In the genomic region with DNA sequence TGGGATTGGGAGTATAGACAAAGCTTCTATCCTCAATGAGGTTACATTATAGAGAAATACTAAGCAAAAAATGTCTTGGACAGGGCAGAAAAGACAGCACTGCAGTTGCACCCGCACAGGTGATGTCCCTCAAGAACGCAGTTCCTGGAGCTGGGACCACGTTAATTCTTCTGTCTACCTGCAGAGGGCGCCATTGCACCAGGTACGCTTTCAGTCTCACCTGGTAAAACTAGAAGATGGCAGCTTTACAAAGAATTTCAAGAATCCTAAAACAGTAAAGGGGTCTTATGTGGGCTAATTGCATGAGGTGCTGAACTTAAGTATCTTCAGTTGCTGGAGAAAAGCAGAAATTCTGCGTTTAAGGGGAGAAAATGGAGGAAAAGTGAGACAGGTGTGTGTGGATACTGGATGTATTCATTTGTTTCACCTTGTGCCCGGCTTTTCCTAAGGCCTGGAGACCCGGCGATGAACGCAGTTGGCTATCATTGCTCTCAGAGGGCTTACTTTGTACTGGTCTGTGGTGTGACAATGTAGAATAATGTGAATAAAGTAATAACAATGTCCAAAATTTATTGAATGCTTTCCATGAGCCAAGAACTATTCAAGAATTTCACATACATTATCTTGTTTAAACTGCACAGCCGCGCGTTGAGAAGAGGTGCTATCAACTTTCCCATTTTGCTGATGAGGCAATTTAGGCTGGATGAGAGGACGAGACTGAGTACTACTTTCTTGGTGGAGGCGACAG, we compare ENCODE assay signal across 8 cellular contexts.
DNase-seq lines count a peak whose midpoint lies in the region; ATAC-seq and TF ChIP-seq lines count a peak whose summit lies in the region.

No MANE protein-coding gene starts in this region.

- DNase-seq in MCF 10A (ENCODE audit: unreplicated experiment) = peak; percentile 88
- DNase-seq in breast epithelium (ENCODE audit: low spot score in 2 of 2) = no peak
- DNase-seq in H7 = peak; percentile 82
- peak; percentile 22 for DNase-seq in NCI-H1694 (lab: John Stamatoyannopoulos, UW)
- peak; percentile 8 for DNase-seq in adipocyte (ENCODE audit: low read depth)
- no peak for DNase-seq in lower lobe of right lung
- DNase-seq in effector memory CD4-positive, alpha-beta T cell = no peak
- no peak for DNase-seq in uterus

- intact Hi-C loops in MCF 10A (cut with micrococcal nuclease) (loop anchor here (1.0 to 10.0 kb wide), 10 partner anchors 59 to 1129 kb away; no protein-coding TSS in a partner anchor), breast epithelium (cut with DNase I; ENCODE audit: low total_unique reads) (no loop called here), lower lobe of right lung (cut with DNase I) (no loop called here), uterus (cut with DNase I; ENCODE audit: low total_unique reads) (no loop called here)

- H3K4me3 Mint-ChIP-seq in MCF 10A (ENCODE audit: unreplicated experiment) = no peak overlapping the region

- no peak overlapping the region for H3K4me3 ChIP-seq in breast epithelium
- H3K4me3 ChIP-seq in H7 (ENCODE audit: insufficient read depth, low read depth, low read length) = no peak overlapping the region
- no peak overlapping the region for H3K4me3 ChIP-seq in adipocyte (ENCODE audit: low read length)
- H3K4me3 ChIP-seq in lower lobe of right lung = no peak overlapping the region
- no peak overlapping the region for H3K4me3 ChIP-seq in effector memory CD4-positive, alpha-beta T cell (ENCODE audit: insufficient read depth, low read depth, low read length, poor library complexity, severe bottlenecking)
- no peak overlapping the region for H3K4me3 ChIP-seq in uterus

- TF ChIP-seq POLR2A in breast epithelium (IDR thresholded peaks at IDR 0.05) (no peak), uterus (IDR thresholded peaks at IDR 0.05) (no peak)

- BruUV-seq in MCF 10A (replicated peaks; lab: Mats Ljungman, UMichigan) = no TSS peak

- no peak overlapping the region for H3K27ac Mint-ChIP-seq in MCF 10A (ENCODE audit: low read depth, unreplicated experiment)

- H3K9me3 ChIP-seq in breast epithelium = no peaks in the 10 kb centered on the region
- H3K9me3 ChIP-seq in adipocyte (ENCODE audit: control insufficient read depth, low read length) = no peaks in the 10 kb centered on the region
- no peaks in the 10 kb centered on the region for H3K9me3 ChIP-seq in lower lobe of right lung
- no peaks in the 10 kb centered on the region for H3K9me3 ChIP-seq in effector memory CD4-positive, alpha-beta T cell (ENCODE audit: control insufficient read depth, low read length)
- H3K9me3 ChIP-seq in uterus = no peaks in the 10 kb centered on the region

- H3K27ac ChIP-seq in breast epithelium (no peak overlapping the region), lower lobe of right lung (no peak overlapping the region), uterus (no peak overlapping the region)
- H3K27ac ChIP-seq in effector memory CD4-positive, alpha-beta T cell (ENCODE audit: insufficient read depth, low read length, poor library complexity, severe bottlenecking) = no peak overlapping the region

- CTCF ChIA-PET in MCF 10A (lab: Yijun Ruan, JAX) = interaction anchor here (0.6 to 6.5 kb wide), 96 partner anchors 9 to 1483 kb away, joined by 3 to 106 read pairs (median 4); partner anchors contain the start of gene KMO

- POLR2A ChIA-PET in MCF 10A (lab: Yijun Ruan, JAX) = interaction anchor here (0.8 to 1.0 kb wide), 5 partner anchors 12 to 722 kb away, joined by 3 to 7 read pairs (median 3); partner anchors contain the start of gene FH

- TF ChIP-seq CTCF in MCF 10A (IDR thresholded peaks at IDR 0.05; ENCODE audit: unreplicated experiment) = peak; percentile 100
- TF ChIP-seq CTCF in breast epithelium (IDR thresholded peaks at IDR 0.05) = peak in 1 of 3 donors; percentile 13
- TF ChIP-seq CTCF in lower lobe of right lung (IDR thresholded peaks at IDR 0.05) = peak; percentile 61
- peak in 1 of 4 experiments; percentile 12 for TF ChIP-seq CTCF in uterus (IDR thresholded peaks at IDR 0.05)

- no peaks in the 10 kb centered on the region for H3K4me1 ChIP-seq in breast epithelium
- no peaks in the 10 kb centered on the region for H3K4me1 ChIP-seq in adipocyte (ENCODE audit: control insufficient read depth, insufficient read depth, low read length)
- H3K4me1 ChIP-seq in lower lobe of right lung = no peaks in the 10 kb centered on the region
- no peaks in the 10 kb centered on the region for H3K4me1 ChIP-seq in effector memory CD4-positive, alpha-beta T cell (ENCODE audit: control insufficient read depth, insufficient read depth, low read length, poor library complexity, severe bottlenecking)
- H3K4me1 ChIP-seq in uterus = no peaks in the 10 kb centered on the region

- H3K9ac ChIP-seq in adipocyte (ENCODE audit: low read length) = no peak overlapping the region

- H3K27me3 ChIP-seq in breast epithelium (no peaks in the 10 kb centered on the region), H7 (ENCODE audit: control insufficient read depth, insufficient read depth, low read length) (no peaks in the 10 kb centered on the region), adipocyte (replicated peaks; ENCODE audit: control insufficient read depth, insufficient read depth, low read length) (no peaks in the 10 kb centered on the region), lower lobe of right lung (ENCODE audit: low read depth) (no peaks in the 10 kb centered on the region), uterus (no peaks in the 10 kb centered on the region)
- no peaks in the 10 kb centered on the region for H3K27me3 ChIP-seq in effector memory CD4-positive, alpha-beta T cell (replicated peaks; ENCODE audit: control insufficient read depth, insufficient read depth, low read length, poor library complexity, severe bottlenecking)

- H3K9me3 Mint-ChIP-seq in MCF 10A (ENCODE audit: unreplicated experiment) = no peaks in the 10 kb centered on the region

- ATAC-seq in lower lobe of right lung = peak; percentile 56 to 62

- H3K36me3 ChIP-seq in breast epithelium (no peaks in the 10 kb centered on the region), H7 (replicated peaks; ENCODE audit: control insufficient read depth, insufficient read depth, low read length) (no peaks in the 10 kb centered on the region), adipocyte (ENCODE audit: control insufficient read depth, insufficient read depth, low read length, severe bottlenecking) (no peaks in the 10 kb centered on the region), lower lobe of right lung (no peaks in the 10 kb centered on the region), uterus (no peaks in the 10 kb centered on the region)
- H3K36me3 ChIP-seq in effector memory CD4-positive, alpha-beta T cell (ENCODE audit: control insufficient read depth, insufficient read depth, low read length) = no peaks in the 10 kb centered on the region

- no peaks in the 10 kb centered on the region for H3K27me3 Mint-ChIP-seq in MCF 10A (ENCODE audit: insufficient read depth, unreplicated experiment)

- peaks cover 5% of the 10 kb centered on the region for H3K4me1 Mint-ChIP-seq in MCF 10A (ENCODE audit: insufficient read depth, unreplicated experiment)

- H3K36me3 Mint-ChIP-seq in MCF 10A (ENCODE audit: insufficient read depth, unreplicated experiment) = no peaks in the 10 kb centered on the region

Comparison
In these comparisons a context has a peak if more than half of its experiments do, and no peak if none do; other contexts are left out.
1. DNase-seq: peak in MCF 10A (single experiment), H7 (single experiment), NCI-H1694 (single experiment) and adipocyte (single experiment); none in breast epithelium (0 of 2), lower lobe of right lung (single experiment), effector memory CD4-positive, alpha-beta T cell (0 of 3) and uterus (0 of 2).